ENCODE assay signal across 10 cellular contexts in the genomic region with DNA sequence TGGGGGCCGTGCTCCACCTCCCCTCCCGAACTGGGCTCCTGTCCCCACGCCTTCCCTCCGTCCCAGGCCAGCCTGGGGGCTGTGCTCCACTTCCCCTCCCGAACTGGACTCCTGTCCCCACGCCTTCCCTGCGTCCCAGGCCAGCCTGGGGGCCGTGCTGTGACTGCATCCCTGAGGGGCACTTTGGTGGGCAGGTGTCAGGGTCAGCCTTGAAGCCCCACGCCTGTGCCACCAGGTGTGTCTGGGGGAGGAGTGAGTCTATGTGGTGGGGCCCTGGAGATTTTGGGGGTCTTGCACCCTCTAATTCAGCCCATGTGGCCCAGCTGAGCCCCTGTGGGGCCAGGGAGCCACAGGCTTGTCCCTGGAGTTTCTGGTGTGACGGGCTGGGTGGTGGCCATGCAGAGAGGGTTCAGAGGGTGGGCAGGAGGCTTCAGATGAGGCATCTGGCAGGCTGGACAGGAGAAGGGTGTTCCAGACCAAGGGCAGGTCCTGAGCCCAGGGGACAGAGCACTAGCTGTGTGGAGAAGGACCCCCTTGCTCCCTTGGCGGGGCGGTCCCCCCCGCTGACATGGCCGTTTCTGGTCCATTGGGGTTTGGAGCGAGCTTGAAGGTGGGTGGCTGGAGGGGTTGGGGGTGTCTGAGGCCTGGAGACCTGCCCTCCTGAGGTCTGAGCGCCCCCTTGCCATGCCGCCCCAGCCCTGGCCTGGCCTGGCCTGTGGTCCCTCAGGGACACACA. TPM values are rescaled to one million over a fixed set of nuclear protein-coding genes. Genes with fewer than 3 reads are reported as not detected.
DNase-seq lines count a peak whose midpoint lies in the region; ATAC-seq, FAIRE-seq and TF ChIP-seq lines count a peak whose summit lies in the region.
"Had no signal": no experiment of that assay in that cellular context is flagged by ENCODE, and none has a peak within 500 bp of the region (broad histone marks: within the 10 kb centered on the region; RNA-seq: fewer than 3 reads in every experiment).

No MANE protein-coding gene starts in this region.

- H3K4me3 ChIP-seq in HUES6 (ENCODE audit: low read depth, low read length) (no peak overlapping the region), coronary artery (peak overlapping the region; percentile 62), muscle layer of colon (ENCODE audit: low read depth in 1 of 2, low read length in 2 of 2) (peak overlapping the region in 1 of 2 donors; percentile 0), thoracic aorta (peak overlapping the region; percentile 42)

- H3K4me1 ChIP-seq in HUES6 (ENCODE audit: control insufficient read depth, insufficient read depth, low read length): peaks cover 24% of the 10 kb centered on the region; the same call in 1 of the 2 replicates
- peaks cover 61% of the 10 kb centered on the region for H3K4me1 ChIP-seq in muscle layer of colon (ENCODE audit: insufficient read depth, low read length)
- peaks cover 31 to 60% of the 10 kb centered on the region in 2 donors for H3K4me1 ChIP-seq in thoracic aorta (ENCODE audit: control insufficient read depth in 1 of 2, low read depth in 2 of 2)

- TF ChIP-seq CTCF in coronary artery (IDR thresholded peaks at IDR 0.05): no peak
- TF ChIP-seq CTCF in thoracic aorta (IDR thresholded peaks at IDR 0.05): no peak

- H3K27me3 ChIP-seq in HUES6 (ENCODE audit: control insufficient read depth, insufficient read depth, low read length) (no peaks in the 10 kb centered on the region), muscle layer of colon (ENCODE audit: control insufficient read depth in 1 of 2, insufficient read depth in 2 of 2, low read length in 2 of 2) (no peaks in the 10 kb centered on the region), thoracic aorta (replicated peaks; ENCODE audit: insufficient read depth) (no peaks in the 10 kb centered on the region)

- H3K36me3 ChIP-seq in HUES6 (ENCODE audit: control insufficient read depth, insufficient read depth, low read length) (peaks cover 9% of the 10 kb centered on the region), muscle layer of colon (ENCODE audit: insufficient read depth, low read length) (no peaks in the 10 kb centered on the region), thoracic aorta (peaks cover 18% of the 10 kb centered on the region)

- FAIRE-seq in RCC 7860 (lab: Jason Lieb, UNC): no peak
- FAIRE-seq: D721Med had no signal

- no peak for ATAC-seq in thoracic aorta (ENCODE audit: insufficient number of reproducible peaks, low FRiP score, low read depth)

- no peak for DNase-seq in coronary artery (ENCODE audit: low spot score)
- DNase-seq in thoracic aorta (ENCODE audit: low spot score): no peak
- DNase-seq in activated T-cell treated with anti-CD3 and anti-CD28 coated beads, Interleukin-2, amount 50 U/mL, for 1 hour: no peak
- DNase-seq in RCC 7860 (ENCODE audit: low spot score): no peak
- DNase-seq in NOMO-1 treated with DMSO at 0.1 percent for 48 hours (lab: John Stamatoyannopoulos, UW; ENCODE audit: unreplicated experiment): no peak
- no peak for DNase-seq in retina

- H3K27ac ChIP-seq in HUES6 (ENCODE audit: low read depth, low read length) (0 out of 2 replicates have a peak overlapping the region, but pooled peaks have one; percentile 33), coronary artery (peak overlapping the region; percentile 81 to 97), muscle layer of colon (ENCODE audit: low read depth, low read length) (peak overlapping the region; percentile 64), thoracic aorta (peak overlapping the region; percentile 94 to 95)

- H3K9me3 ChIP-seq in HUES6 (ENCODE audit: control insufficient read depth, insufficient read depth, low read depth, low read length) (no peaks in the 10 kb centered on the region), muscle layer of colon (ENCODE audit: low read length) (no peaks in the 10 kb centered on the region), thoracic aorta (no peaks in the 10 kb centered on the region)

- no peak overlapping the region for H3K9ac ChIP-seq in HUES6 (ENCODE audit: low read length)
- no peak overlapping the region for H3K9ac ChIP-seq in muscle layer of colon (ENCODE audit: low read length)

RNA-seq across cellular contexts. Expression of a gene that starts 8.2 kb away (rescaled TPM):
- 10 to 100 TPM; 66.0 to 84.1 TPM for total RNA-seq in thoracic aorta

RNA-seq across cellular contexts. Expression of a gene that starts 12.8 kb away (rescaled TPM):
- total RNA-seq in thoracic aorta: 10 to 100 TPM in 1 of 2 donors, 1 to 10 TPM in 1; 7.7 to 13.4 TPM

RNA-seq across cellular contexts. Expression of a gene that starts 12.9 kb away (rescaled TPM):
- total RNA-seq in thoracic aorta: 100 to 1,000 TPM; 112 to 123 TPM

RNA-seq across cellular contexts. Expression of a gene that starts 15.3 kb away (rescaled TPM):
- total RNA-seq in thoracic aorta: not detected
- total RNA-seq: cerebellum had no signal

RNA-seq across cellular contexts. Expression of a gene that starts 25.2 kb away (rescaled TPM):
- total RNA-seq in thoracic aorta: 10 to 100 TPM; 65.8 to 68.5 TPM

Comparison
In these comparisons a context has a peak if more than half of its experiments do, and no peak if none do; other contexts are left out.
1. H3K27ac ChIP-seq: peak in every context shown above with its lines; median percentile 94 in thoracic aorta; 89 in coronary artery; 64 in muscle layer of colon; 33 in HUES6.